Comparison of ENCODE assay signal across 1 cellular context in genomic region chr9:89760123-89760522, GRCh38.
TF ChIP-seq lines count a peak whose summit lies in the region.

No MANE protein-coding gene starts in this region.

TF ChIP-seq in HepG2, 621 proteins besides CTCF, POLR2A, EP300 and RAD21 (continued from another document):
- no peak for TF ChIP-seq PATZ1 (CRISPR knock-in tag; IDR thresholded peaks at IDR 0.05)
- no peak for TF ChIP-seq SRSF9 (IDR thresholded peaks at IDR 0.05; ENCODE audit: borderline replicate concordance, insufficient read depth, low read depth, low read length, poor library complexity, severe bottlenecking)
- TF ChIP-seq PRMT3 (CRISPR knock-in tag; IDR thresholded peaks at IDR 0.05; ENCODE audit: borderline replicate concordance, low read depth) = no peak
